3 cellular contexts compared by ENCODE assay signal in the genomic region with DNA sequence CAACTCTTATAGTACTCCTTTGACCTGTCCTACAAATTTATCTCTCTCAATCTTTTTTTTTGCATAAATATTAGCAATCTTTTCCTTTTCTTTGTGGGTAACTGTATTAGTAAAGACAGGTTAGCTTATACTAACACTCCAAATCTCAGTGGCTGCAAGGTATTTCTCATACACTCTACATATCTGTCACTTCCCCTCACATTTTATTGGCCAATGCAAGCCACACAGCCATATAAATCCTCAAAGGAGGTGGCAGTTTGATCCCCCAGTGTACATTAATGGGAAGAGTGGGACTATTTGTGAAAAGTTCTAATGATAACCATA.
TF ChIP-seq lines count a peak whose summit lies in the region.

No MANE protein-coding gene starts in this region.

TF ChIP-seq in liver, 16 proteins besides CTCF, POLR2A, EP300 and RAD21:
- TF ChIP-seq, protein P1, sequence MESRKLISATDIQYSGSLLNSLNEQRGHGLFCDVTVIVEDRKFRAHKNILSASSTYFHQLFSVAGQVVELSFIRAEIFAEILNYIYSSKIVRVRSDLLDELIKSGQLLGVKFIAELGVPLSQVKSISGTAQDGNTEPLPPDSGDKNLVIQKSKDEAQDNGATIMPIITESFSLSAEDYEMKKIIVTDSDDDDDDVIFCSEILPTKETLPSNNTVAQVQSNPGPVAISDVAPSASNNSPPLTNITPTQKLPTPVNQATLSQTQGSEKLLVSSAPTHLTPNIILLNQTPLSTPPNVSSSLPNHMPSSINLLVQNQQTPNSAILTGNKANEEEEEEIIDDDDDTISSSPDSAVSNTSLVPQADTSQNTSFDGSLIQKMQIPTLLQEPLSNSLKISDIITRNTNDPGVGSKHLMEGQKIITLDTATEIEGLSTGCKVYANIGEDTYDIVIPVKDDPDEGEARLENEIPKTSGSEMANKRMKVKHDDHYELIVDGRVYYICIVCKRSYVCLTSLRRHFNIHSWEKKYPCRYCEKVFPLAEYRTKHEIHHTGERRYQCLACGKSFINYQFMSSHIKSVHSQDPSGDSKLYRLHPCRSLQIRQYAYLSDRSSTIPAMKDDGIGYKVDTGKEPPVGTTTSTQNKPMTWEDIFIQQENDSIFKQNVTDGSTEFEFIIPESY (IDR thresholded peaks at IDR 0.05) = no peak
- no peak for TF ChIP-seq HNF4G (IDR thresholded peaks at IDR 0.05)
- TF ChIP-seq, protein P2, sequence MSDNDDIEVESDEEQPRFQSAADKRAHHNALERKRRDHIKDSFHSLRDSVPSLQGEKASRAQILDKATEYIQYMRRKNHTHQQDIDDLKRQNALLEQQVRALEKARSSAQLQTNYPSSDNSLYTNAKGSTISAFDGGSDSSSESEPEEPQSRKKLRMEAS (IDR thresholded peaks at IDR 0.05) = no peak
- TF ChIP-seq SP1 (IDR thresholded peaks at IDR 0.05) = no peak
- no peak for TF ChIP-seq YY1 (IDR thresholded peaks at IDR 0.05)
- no peak for TF ChIP-seq HNF4A (conservative IDR thresholded peaks at IDR 0.05)
- TF ChIP-seq GABPA (IDR thresholded peaks at IDR 0.05 in 1 of 2, conservative IDR thresholded peaks at IDR 0.05 in 1 of 2) = no peak
- TF ChIP-seq EGR1 (IDR thresholded peaks at IDR 0.05; ENCODE audit: low read depth in 2 of 2) = no peak
- no peak for TF ChIP-seq RXRA (IDR thresholded peaks at IDR 0.05)
- TF ChIP-seq, protein P3, sequence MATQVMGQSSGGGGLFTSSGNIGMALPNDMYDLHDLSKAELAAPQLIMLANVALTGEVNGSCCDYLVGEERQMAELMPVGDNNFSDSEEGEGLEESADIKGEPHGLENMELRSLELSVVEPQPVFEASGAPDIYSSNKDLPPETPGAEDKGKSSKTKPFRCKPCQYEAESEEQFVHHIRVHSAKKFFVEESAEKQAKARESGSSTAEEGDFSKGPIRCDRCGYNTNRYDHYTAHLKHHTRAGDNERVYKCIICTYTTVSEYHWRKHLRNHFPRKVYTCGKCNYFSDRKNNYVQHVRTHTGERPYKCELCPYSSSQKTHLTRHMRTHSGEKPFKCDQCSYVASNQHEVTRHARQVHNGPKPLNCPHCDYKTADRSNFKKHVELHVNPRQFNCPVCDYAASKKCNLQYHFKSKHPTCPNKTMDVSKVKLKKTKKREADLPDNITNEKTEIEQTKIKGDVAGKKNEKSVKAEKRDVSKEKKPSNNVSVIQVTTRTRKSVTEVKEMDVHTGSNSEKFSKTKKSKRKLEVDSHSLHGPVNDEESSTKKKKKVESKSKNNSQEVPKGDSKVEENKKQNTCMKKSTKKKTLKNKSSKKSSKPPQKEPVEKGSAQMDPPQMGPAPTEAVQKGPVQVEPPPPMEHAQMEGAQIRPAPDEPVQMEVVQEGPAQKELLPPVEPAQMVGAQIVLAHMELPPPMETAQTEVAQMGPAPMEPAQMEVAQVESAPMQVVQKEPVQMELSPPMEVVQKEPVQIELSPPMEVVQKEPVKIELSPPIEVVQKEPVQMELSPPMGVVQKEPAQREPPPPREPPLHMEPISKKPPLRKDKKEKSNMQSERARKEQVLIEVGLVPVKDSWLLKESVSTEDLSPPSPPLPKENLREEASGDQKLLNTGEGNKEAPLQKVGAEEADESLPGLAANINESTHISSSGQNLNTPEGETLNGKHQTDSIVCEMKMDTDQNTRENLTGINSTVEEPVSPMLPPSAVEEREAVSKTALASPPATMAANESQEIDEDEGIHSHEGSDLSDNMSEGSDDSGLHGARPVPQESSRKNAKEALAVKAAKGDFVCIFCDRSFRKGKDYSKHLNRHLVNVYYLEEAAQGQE (IDR thresholded peaks at IDR 0.05) = no peak
- TF ChIP-seq TAF1 (conservative IDR thresholded peaks at IDR 0.05) = no peak

TF ChIP-seq in HepG2, 621 proteins besides CTCF, POLR2A, EP300 and RAD21:
- TF ChIP-seq ZNF12 (CRISPR knock-in tag; IDR thresholded peaks at IDR 0.05) (no peak), ZNF17 (CRISPR knock-in tag; IDR thresholded peaks at IDR 0.05) (no peak), ZNF33B (CRISPR knock-in tag; IDR thresholded peaks at IDR 0.05) (no peak), ZNF547 (CRISPR knock-in tag; IDR thresholded peaks at IDR 0.05) (no peak), GTF2F1 (IDR thresholded peaks at IDR 0.05; ENCODE audit: low read length) (no peak), TSC22D2 (CRISPR knock-in tag; IDR thresholded peaks at IDR 0.05; ENCODE audit: borderline replicate concordance) (no peak), NR2C2 (CRISPR knock-in tag; IDR thresholded peaks at IDR 0.05; ENCODE audit: borderline replicate concordance) (no peak), ZNF878 (CRISPR knock-in tag; IDR thresholded peaks at IDR 0.05) (no peak), HMG20A (CRISPR knock-in tag; IDR thresholded peaks at IDR 0.05; ENCODE audit: borderline replicate concordance) (no peak), FLYWCH1 (CRISPR knock-in tag; IDR thresholded peaks at IDR 0.05) (no peak), MAFF (IDR thresholded peaks at IDR 0.05; ENCODE audit: low read depth, low read length) (no peak)
- TF ChIP-seq, protein P4, sequence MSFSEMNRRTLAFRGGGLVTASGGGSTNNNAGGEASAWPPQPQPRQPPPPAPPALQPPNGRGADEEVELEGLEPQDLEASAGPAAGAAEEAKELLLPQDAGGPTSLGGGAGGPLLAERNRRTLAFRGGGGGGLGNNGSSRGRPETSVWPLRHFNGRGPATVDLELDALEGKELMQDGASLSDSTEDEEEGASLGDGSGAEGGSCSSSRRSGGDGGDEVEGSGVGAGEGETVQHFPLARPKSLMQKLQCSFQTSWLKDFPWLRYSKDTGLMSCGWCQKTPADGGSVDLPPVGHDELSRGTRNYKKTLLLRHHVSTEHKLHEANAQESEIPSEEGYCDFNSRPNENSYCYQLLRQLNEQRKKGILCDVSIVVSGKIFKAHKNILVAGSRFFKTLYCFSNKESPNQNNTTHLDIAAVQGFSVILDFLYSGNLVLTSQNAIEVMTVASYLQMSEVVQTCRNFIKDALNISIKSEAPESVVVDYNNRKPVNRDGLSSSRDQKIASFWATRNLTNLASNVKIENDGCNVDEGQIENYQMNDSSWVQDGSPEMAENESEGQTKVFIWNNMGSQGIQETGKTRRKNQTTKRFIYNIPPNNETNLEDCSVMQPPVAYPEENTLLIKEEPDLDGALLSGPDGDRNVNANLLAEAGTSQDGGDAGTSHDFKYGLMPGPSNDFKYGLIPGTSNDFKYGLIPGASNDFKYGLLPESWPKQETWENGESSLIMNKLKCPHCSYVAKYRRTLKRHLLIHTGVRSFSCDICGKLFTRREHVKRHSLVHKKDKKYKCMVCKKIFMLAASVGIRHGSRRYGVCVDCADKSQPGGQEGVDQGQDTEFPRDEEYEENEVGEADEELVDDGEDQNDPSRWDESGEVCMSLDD (CRISPR knock-in tag; IDR thresholded peaks at IDR 0.05; ENCODE audit: borderline replicate concordance) = no peak
- TF ChIP-seq, protein P5, sequence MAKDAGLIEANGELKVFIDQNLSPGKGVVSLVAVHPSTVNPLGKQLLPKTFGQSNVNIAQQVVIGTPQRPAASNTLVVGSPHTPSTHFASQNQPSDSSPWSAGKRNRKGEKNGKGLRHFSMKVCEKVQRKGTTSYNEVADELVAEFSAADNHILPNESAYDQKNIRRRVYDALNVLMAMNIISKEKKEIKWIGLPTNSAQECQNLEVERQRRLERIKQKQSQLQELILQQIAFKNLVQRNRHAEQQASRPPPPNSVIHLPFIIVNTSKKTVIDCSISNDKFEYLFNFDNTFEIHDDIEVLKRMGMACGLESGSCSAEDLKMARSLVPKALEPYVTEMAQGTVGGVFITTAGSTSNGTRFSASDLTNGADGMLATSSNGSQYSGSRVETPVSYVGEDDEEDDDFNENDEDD (CRISPR knock-in tag; IDR thresholded peaks at IDR 0.05; ENCODE audit: borderline replicate concordance) = no peak
- TF ChIP-seq, protein P6, sequence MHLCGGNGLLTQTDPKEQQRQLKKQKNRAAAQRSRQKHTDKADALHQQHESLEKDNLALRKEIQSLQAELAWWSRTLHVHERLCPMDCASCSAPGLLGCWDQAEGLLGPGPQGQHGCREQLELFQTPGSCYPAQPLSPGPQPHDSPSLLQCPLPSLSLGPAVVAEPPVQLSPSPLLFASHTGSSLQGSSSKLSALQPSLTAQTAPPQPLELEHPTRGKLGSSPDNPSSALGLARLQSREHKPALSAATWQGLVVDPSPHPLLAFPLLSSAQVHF (CRISPR knock-in tag; IDR thresholded peaks at IDR 0.05) = no peak
- TF ChIP-seq, protein P7, sequence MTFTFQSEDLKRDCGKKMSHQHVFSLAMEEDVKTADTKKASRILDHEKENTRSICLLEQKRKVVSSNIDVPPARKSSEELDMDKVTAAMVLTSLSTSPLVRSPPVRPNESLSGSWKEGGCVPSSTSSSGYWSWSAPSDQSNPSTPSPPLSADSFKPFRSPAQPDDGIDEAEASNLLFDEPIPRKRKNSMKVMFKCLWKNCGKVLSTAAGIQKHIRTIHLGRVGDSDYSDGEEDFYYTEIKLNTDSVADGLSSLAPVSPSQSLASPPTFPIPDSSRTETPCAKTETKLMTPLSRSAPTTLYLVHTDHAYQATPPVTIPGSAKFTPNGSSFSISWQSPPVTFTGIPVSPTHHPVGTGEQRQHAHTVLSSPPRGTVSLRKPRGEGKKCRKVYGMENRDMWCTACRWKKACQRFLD (CRISPR knock-in tag; IDR thresholded peaks at IDR 0.05; ENCODE audit: borderline replicate concordance) = no peak
- TF ChIP-seq, protein P8, sequence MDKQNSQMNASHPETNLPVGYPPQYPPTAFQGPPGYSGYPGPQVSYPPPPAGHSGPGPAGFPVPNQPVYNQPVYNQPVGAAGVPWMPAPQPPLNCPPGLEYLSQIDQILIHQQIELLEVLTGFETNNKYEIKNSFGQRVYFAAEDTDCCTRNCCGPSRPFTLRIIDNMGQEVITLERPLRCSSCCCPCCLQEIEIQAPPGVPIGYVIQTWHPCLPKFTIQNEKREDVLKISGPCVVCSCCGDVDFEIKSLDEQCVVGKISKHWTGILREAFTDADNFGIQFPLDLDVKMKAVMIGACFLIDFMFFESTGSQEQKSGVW (CRISPR knock-in tag; IDR thresholded peaks at IDR 0.05; ENCODE audit: borderline replicate concordance) = no peak

TF ChIP-seq in endothelial cell of umbilical vein, 7 proteins besides CTCF, POLR2A, EP300 and RAD21:
- TF ChIP-seq JUN (IDR thresholded peaks at IDR 0.05; ENCODE audit: borderline replicate concordance, insufficient read depth, insufficient read length, low read depth) = no peak
- TF ChIP-seq, protein P2 (IDR thresholded peaks at IDR 0.05; ENCODE audit: insufficient read depth, insufficient read length) = no peak
- TF ChIP-seq GATA2 (IDR thresholded peaks at IDR 0.05; ENCODE audit: insufficient read depth, insufficient read length, low read depth, low read length) = no peak
- TF ChIP-seq EZH2 (IDR thresholded peaks at IDR 0.05; ENCODE audit: borderline replicate concordance, low read depth, low read length, severe bottlenecking) = no peak
- no peak for TF ChIP-seq FOS (IDR thresholded peaks at IDR 0.05; ENCODE audit: borderline replicate concordance, insufficient read depth, low read length)
- no peak for TF ChIP-seq MYC (IDR thresholded peaks at IDR 0.05; ENCODE audit: low read depth, low read length)
- TF ChIP-seq POLR2AphosphoS5 (IDR thresholded peaks at IDR 0.05; ENCODE audit: insufficient read depth, low read depth, low read length) = no peak
